8 cellular contexts compared by ENCODE assay signal in the genomic region with DNA sequence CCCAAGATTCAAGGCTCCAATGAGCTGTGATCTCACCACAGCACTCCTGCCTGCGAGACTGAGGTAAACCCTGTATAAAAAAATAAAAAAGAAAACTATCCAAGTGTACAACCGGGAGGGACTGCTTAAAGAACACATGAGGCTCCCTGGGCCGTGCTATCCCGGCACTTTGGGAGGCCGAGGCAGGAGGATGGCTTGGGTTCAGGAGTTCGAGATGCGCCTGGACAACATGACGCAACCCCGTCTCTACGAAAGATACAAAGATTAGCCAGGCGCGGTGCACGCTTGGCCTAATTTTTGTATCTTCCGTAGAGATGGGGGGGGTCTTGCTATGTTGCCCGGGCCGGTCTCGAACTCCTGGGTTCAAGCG.
DNase-seq lines count a peak whose midpoint lies in the region; ATAC-seq, FAIRE-seq and TF ChIP-seq lines count a peak whose summit lies in the region.
"Not testable (repeated sequence)": the region's sequence is repeated elsewhere in the genome, so short reads cannot be mapped to it uniquely, and the experiment has no call there.

No MANE protein-coding gene starts in this region.

- not testable (repeated sequence) for TF ChIP-seq POLR2A in adrenal gland (IDR thresholded peaks at IDR 0.05)

- H3K27ac Mint-ChIP-seq in CD8-positive, alpha-beta T cell = peak overlapping the region; percentile 96

- CTCF ChIA-PET in CD8-positive, alpha-beta T cell (lab: Charles Lee) = not testable (repeated sequence)

- H3K4me1 ChIP-seq in CD8-positive, alpha-beta T cell (ENCODE audit: insufficient read depth, low read length); adrenal gland (replicated peaks in 1 of 2); left lung; pancreas: not testable (repeated sequence)
- peaks cover 0 to 14% (median 3%) of the 10 kb centered on the region in 4 donors for H3K4me1 ChIP-seq in tibial artery

- POLR2A ChIA-PET in CD8-positive, alpha-beta T cell (lab: Charles Lee) = interaction anchor here (1.1 to 1.2 kb wide), 2 partner anchors 11 to 21 kb away, joined by 3 read pairs; no protein-coding TSS in a partner anchor

- H3K9me3 ChIP-seq in CD8-positive, alpha-beta T cell (ENCODE audit: low read length); SK-N-MC (ENCODE audit: low read depth, low read length); adrenal gland (replicated peaks in 1 of 3); left lung; pancreas; tibial artery: not testable (repeated sequence)

- DNase-seq in CD8-positive, alpha-beta T cell; SK-N-MC (ENCODE audit: low read depth, low spot score); epithelial cell of prostate (ENCODE audit: low read depth, low spot score); left lung; tibial artery: not testable (repeated sequence)
- DNase-seq in adrenal gland (peak in 2 of 7 donors; percentile 14 to 60), pancreas (peak in 1 of 6 donors; percentile 10)

- peak overlapping the region; percentile 94 for H3K27ac ChIP-seq in CD8-positive, alpha-beta T cell (ENCODE audit: low read depth, low read length)
- not testable (repeated sequence) for H3K27ac ChIP-seq in SK-N-MC
- peak overlapping the region; percentile 4 to 94 (median 70) for H3K27ac ChIP-seq in adrenal gland
- peak overlapping the region; percentile 36 for H3K27ac ChIP-seq in epithelial cell of prostate
- peak overlapping the region; percentile 83 to 84 for H3K27ac ChIP-seq in left lung
- peak overlapping the region; percentile 67 to 92 (median 86) for H3K27ac ChIP-seq in pancreas
- peak overlapping the region; percentile 79 to 91 for H3K27ac ChIP-seq in tibial artery

- H3K4me3 Mint-ChIP-seq in CD8-positive, alpha-beta T cell = peak overlapping the region; percentile 92

- H3K36me3 ChIP-seq in CD8-positive, alpha-beta T cell (ENCODE audit: insufficient read depth, low read length); SK-N-MC (ENCODE audit: insufficient read depth, low read length); adrenal gland (replicated peaks in 1 of 2); left lung; pancreas; tibial artery: not testable (repeated sequence)

- 89 to 95% (median 93%) methylated on average over 18 of the region's 18 CpGs for WGBS in adrenal gland, 4 donors
- 78 to 91% methylated on average over 18 of the region's 18 CpGs for WGBS in pancreas, 2 donors

- H3K27me3 ChIP-seq in CD8-positive, alpha-beta T cell (ENCODE audit: insufficient read depth, low read length); adrenal gland; left lung; pancreas; tibial artery: not testable (repeated sequence)

- not testable (repeated sequence) for ATAC-seq in CD8-positive, alpha-beta T cell; left lung
- ATAC-seq in HG03175 (IDR thresholded peaks at IDR 0.05; ENCODE audit: unreplicated experiment) (peak; percentile 0), pancreas (peak in 2 of 4 donors; percentile 1)

- H3K9me3 Mint-ChIP-seq in CD8-positive, alpha-beta T cell = not testable (repeated sequence)

- peak overlapping the region; percentile 93 for H3K4me3 ChIP-seq in CD8-positive, alpha-beta T cell (ENCODE audit: low read depth, low read length)
- peak overlapping the region; percentile 90 for H3K4me3 ChIP-seq in SK-N-MC
- peak overlapping the region in 2 of 4 donors; percentile 59 to 91 for H3K4me3 ChIP-seq in adrenal gland
- H3K4me3 ChIP-seq in left lung = peak overlapping the region; percentile 78 to 98
- H3K4me3 ChIP-seq in pancreas = peak overlapping the region; percentile 23 to 90 (median 51)
- H3K4me3 ChIP-seq in tibial artery = peak overlapping the region; percentile 69 to 85

- TF ChIP-seq CTCF in CD8-positive, alpha-beta T cell (IDR thresholded peaks at IDR 0.05); adrenal gland (IDR thresholded peaks at IDR 0.05); left lung (IDR thresholded peaks at IDR 0.05); pancreas (IDR thresholded peaks at IDR 0.05); tibial artery (IDR thresholded peaks at IDR 0.05): not testable (repeated sequence)

- not testable (repeated sequence) for FAIRE-seq in pancreas (lab: Jason Lieb, UNC)

- H3K4me1 Mint-ChIP-seq in CD8-positive, alpha-beta T cell (ENCODE audit: low read depth) = peaks cover 20% of the 10 kb centered on the region

- not testable (repeated sequence) for H3K27me3 Mint-ChIP-seq in CD8-positive, alpha-beta T cell (ENCODE audit: low read depth)

- H3K36me3 Mint-ChIP-seq in CD8-positive, alpha-beta T cell = not testable (repeated sequence)

- peak overlapping the region; percentile 26 for H3K9ac ChIP-seq in SK-N-MC (ENCODE audit: insufficient read length)

- intact Hi-C loops in CD8-positive, alpha-beta T cell (cut with DNase I, micrococcal nuclease) = loop anchor here (2.0 to 10.0 kb wide), 4 partner anchors 20 to 724 kb away; a partner anchor contains a TSS
- intact Hi-C loops in adrenal gland (cut with DNase I); left lung (cut with DNase I); pancreas (cut with DNase I); tibial artery (cut with DNase I; ENCODE audit: low total_unique reads): not testable (repeated sequence)
